Comparison of ENCODE assay signal across 8 cellular contexts in the genomic region with DNA sequence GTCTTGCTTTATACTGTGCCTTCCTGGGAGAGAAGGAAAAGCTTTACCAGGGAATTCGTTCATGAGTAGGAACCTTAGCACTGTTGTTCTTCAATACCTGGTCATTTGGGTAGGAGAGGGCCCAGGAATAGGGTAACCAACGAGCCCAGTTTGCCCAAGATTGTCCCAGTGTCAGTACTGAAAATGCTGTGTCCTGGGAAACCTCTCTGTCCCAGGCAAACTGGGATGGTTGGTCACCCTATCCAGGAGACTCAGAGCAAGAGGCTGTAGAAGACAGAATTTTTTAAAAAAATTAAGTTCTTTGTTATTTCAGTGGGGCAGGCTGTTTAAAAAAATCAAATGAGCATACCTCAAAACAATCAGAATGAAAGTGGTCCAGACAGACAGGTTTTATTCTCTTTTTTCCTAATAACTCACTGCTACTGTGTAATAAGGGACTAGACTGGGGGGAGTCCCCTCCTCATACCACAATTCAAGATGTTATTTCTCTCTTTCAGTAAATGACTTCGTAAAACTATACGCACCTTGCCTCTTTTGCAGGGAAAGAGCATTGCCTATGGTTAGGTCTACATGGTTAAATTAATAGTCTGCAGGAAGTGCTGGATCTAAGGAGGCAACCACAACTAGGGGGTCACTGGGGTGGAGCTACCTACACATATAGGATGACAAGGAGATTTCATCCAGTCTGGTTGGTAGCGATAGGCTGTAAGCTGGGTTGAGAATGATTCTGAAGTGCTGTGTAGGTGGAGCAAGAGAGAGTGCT. TPM values are rescaled to one million over a fixed set of nuclear protein-coding genes. Genes with fewer than 3 reads are reported as not detected.
A peak's percentile ranks its signal among the peaks of the same experiment; 100 is the strongest.
DNase-seq lines count a peak whose midpoint lies in the region; ATAC-seq lines count a peak whose summit lies in the region.

No MANE protein-coding gene starts in this region.

- H3K27ac Mint-ChIP-seq in central memory CD8-positive, alpha-beta T cell (ENCODE audit: low read depth), result peak overlapping the region; percentile 44

- H3K4me1 Mint-ChIP-seq in central memory CD8-positive, alpha-beta T cell, result peaks cover 37% of the 10 kb centered on the region

- ATAC-seq in GM21360 (IDR thresholded peaks at IDR 0.05; ENCODE audit: unreplicated experiment) (peak; percentile 46), HG03457 (IDR thresholded peaks at IDR 0.05; ENCODE audit: unreplicated experiment) (peak; percentile 62)
- no peak for ATAC-seq in central memory CD8-positive, alpha-beta T cell (replicated peaks; ENCODE audit: extremely low read depth, poor library complexity, severe bottlenecking)

- no peak overlapping the region for H3K4me3 Mint-ChIP-seq in central memory CD8-positive, alpha-beta T cell

- H3K36me3 Mint-ChIP-seq in central memory CD8-positive, alpha-beta T cell (ENCODE audit: insufficient read depth), result peaks cover 2% of the 10 kb centered on the region

- no peak for DNase-seq in central memory CD8-positive, alpha-beta T cell (ENCODE audit: low spot score in 2 of 2)
- DNase-seq in HCEC 1CT (no peak), MV-4-11 (lab: John Stamatoyannopoulos, UW) (no peak), hypothalamus (lab: John Stamatoyannopoulos, UW) (no peak), SK-N-DZ (ENCODE audit: low spot score) (no peak)

- peak overlapping the region; percentile 37; the same call in 1 of the 2 replicates for H3K4me3 ChIP-seq in GM08714 (ENCODE audit: low read length)

- no peaks in the 10 kb centered on the region for H3K27me3 Mint-ChIP-seq in central memory CD8-positive, alpha-beta T cell

- peaks cover 5% of the 10 kb centered on the region for H3K9me3 Mint-ChIP-seq in central memory CD8-positive, alpha-beta T cell

RNA-seq across cellular contexts. Expression of a gene that starts 41.1 kb away (rescaled TPM):
- polyA plus RNA-seq in SK-N-DZ (2014; cell fraction: cytosol; rRNA removed), result 24.7 and 30.0 TPM in 2 replicates
- polyA plus RNA-seq in SK-N-DZ (2014; cell fraction: nucleus; rRNA removed), result 52.3 and 53.1 TPM in 2 replicates
